Comparison of ENCODE assay signal across 20 cellular contexts in genomic region chr20:31843288-31843687, GRCh38. TPM values are rescaled to one million over a fixed set of nuclear protein-coding genes. Genes with fewer than 3 reads are reported as not detected.
DNase-seq lines count a peak whose midpoint lies in the region; ATAC-seq, FAIRE-seq and TF ChIP-seq lines count a peak whose summit lies in the region.
"Had no signal": no experiment of that assay in that cellular context is flagged by ENCODE, and none has a peak within 500 bp of the region (broad histone marks: within the 10 kb centered on the region; RNA-seq: fewer than 3 reads in every experiment).

No MANE protein-coding gene starts in this region.

- TF ChIP-seq POLR2A in K562 (conservative IDR thresholded peaks at IDR 0.05): no peak

- H3K27me3 ChIP-seq in BLaER1 treated with 17β-estradiol and CSF1 and Interleukin-3, amounts not matched to agents 10 nM and 100 nM: peaks cover 0 to 59% (median 0%) of the 10 kb centered on the region in 11 experiments; a peak in 5 of 22 replicates
- peaks cover 3 to 9% of the 10 kb centered on the region in 2 experiments; a peak in 4 of 5 replicates for H3K27me3 ChIP-seq in K562 (ENCODE audit: control insufficient read depth in 2 of 2, insufficient read depth in 2 of 2, low read length in 2 of 2)
- H3K27me3 ChIP-seq in lower lobe of right lung (ENCODE audit: low read depth): no peaks in the 10 kb centered on the region
- H3K27me3 ChIP-seq in smooth muscle cell (ENCODE audit: low read depth): no peaks in the 10 kb centered on the region

- no peaks in the 10 kb centered on the region for H3K9me1 ChIP-seq in K562 (ENCODE audit: control insufficient read depth, insufficient read depth, low read length)

- H4K20me1 ChIP-seq in BLaER1 treated with 17β-estradiol and CSF1 and Interleukin-3, amounts not matched to agents 10 nM and 100 nM: peaks cover 0 to 72% (median 0%) of the 10 kb centered on the region in 11 experiments; a peak in 7 of 22 replicates
- H4K20me1 ChIP-seq in K562 (replicated peaks; ENCODE audit: control insufficient read depth, insufficient read depth, low read length) (peaks cover 7% of the 10 kb centered on the region; the same call in 1 of the 2 replicates), smooth muscle cell (ENCODE audit: low read depth) (no peaks in the 10 kb centered on the region)

- FAIRE-seq in K562 (lab: Jason Lieb, UNC): peak; percentile 26

- no peak overlapping the region for H3K4me3 ChIP-seq in BLaER1 treated with 17β-estradiol and CSF1 and Interleukin-3, amounts not matched to agents 10 nM and 100 nM
- H3K4me3 ChIP-seq in K562 (no peak overlapping the region), lower lobe of right lung (peak overlapping the region; percentile 35), smooth muscle cell (no peak overlapping the region), mucosa of descending colon (no peak overlapping the region)
- H3K4me3 ChIP-seq: HAP-1, PC-9 had no signal

- POLR2A ChIA-PET in K562 (lab: Yijun Ruan, JAX): no interaction called here

- H3K4me1 ChIP-seq in BLaER1 treated with 17β-estradiol and CSF1 and Interleukin-3, amounts not matched to agents 10 nM and 100 nM: peaks cover 28 to 66% (median 64%) of the 10 kb centered on the region in 10 experiments
- H3K4me1 ChIP-seq in K562 (replicated peaks in 1 of 2; ENCODE audit: control insufficient read depth in 2 of 2, insufficient read depth in 2 of 2, low read length in 2 of 2): peaks cover 7 to 41% of the 10 kb centered on the region in 2 experiments
- H3K4me1 ChIP-seq in lower lobe of right lung: peaks cover 11% of the 10 kb centered on the region
- peaks cover 39% of the 10 kb centered on the region for H3K4me1 ChIP-seq in smooth muscle cell (ENCODE audit: low read depth)
- H3K4me1 ChIP-seq in mucosa of descending colon (ENCODE audit: low read depth): no peaks in the 10 kb centered on the region
- H3K4me1 ChIP-seq: HAP-1 had no signal

- DNase-seq in K562 (ENCODE audit: extremely low read depth in 1 of 4, low spot score in 3 of 4) (no peak), lower lobe of right lung (no peak), smooth muscle cell (lab: John Stamatoyannopoulos, UW; ENCODE audit: unreplicated experiment) (no peak), mucosa of descending colon (no peak), DMS114 treated with DMSO at 0.1 percent for 48 hours (lab: John Stamatoyannopoulos, UW; ENCODE audit: unreplicated experiment) (no peak), AG08396 (ENCODE audit: low spot score) (no peak), DMS 273 treated with DMSO at 0.1 percent for 48 hours (lab: John Stamatoyannopoulos, UW) (no peak)
- DNase-seq: activated CD4-positive, alpha-beta T cell treated with anti-CD3 and anti-CD28 coated beads, Interleukin-2, amount 10 ng/mL, durations not matched to agents 7 days and 5 days; COR-L47; effector CD4-positive, alpha-beta T cell; left colon; naive thymus-derived CD4-positive, alpha-beta T cell; NCI-H1105; NCI-H774; PC-9; stimulated activated naive CD4-positive, alpha-beta T cell had no signal

- H3K36me3 ChIP-seq in BLaER1 treated with 17β-estradiol and CSF1 and Interleukin-3, amounts not matched to agents 10 nM and 100 nM: no peaks in the 10 kb centered on the region
- H3K36me3 ChIP-seq in K562 (ENCODE audit: control insufficient read depth, insufficient read depth, low read length): no peaks in the 10 kb centered on the region
- no peaks in the 10 kb centered on the region for H3K36me3 ChIP-seq in lower lobe of right lung
- no peaks in the 10 kb centered on the region for H3K36me3 ChIP-seq in smooth muscle cell (ENCODE audit: low read depth)
- no peaks in the 10 kb centered on the region for H3K36me3 ChIP-seq in mucosa of descending colon (ENCODE audit: low read depth)
- H3K36me3 ChIP-seq: HAP-1 had no signal

- peak overlapping the region in 2 of 11 experiments; percentile 16 to 36; a peak in 2 of 22 replicates for H3K9ac ChIP-seq in BLaER1 treated with 17β-estradiol and CSF1 and Interleukin-3, amounts not matched to agents 10 nM and 100 nM
- H3K9ac ChIP-seq in K562 (ENCODE audit: insufficient read depth in 1 of 2, low read depth in 2 of 2, low read length in 2 of 2) (no peak overlapping the region; a peak in 1 of 4 replicates), smooth muscle cell (ENCODE audit: low read depth) (no peak overlapping the region)
- H3K9ac ChIP-seq: KMS-11 had no signal

- H2AFZ ChIP-seq in K562 (ENCODE audit: low read depth, low read length): no peak overlapping the region
- H2AFZ ChIP-seq in smooth muscle cell (ENCODE audit: low read depth): no peak overlapping the region
- H2AFZ ChIP-seq: PC-9 had no signal

- in situ Hi-C loops in K562 (cut with MboI): loop anchor here (25.0 kb wide), 1 partner anchor 819 kb away; the partner anchor contains the start of gene C20orf203

- intact Hi-C loops in K562 (cut with micrococcal nuclease) (no loop called here), lower lobe of right lung (cut with DNase I) (no loop called here), mucosa of descending colon (cut with DNase I, micrococcal nuclease) (no loop called here)

- TF ChIP-seq RAD21 in K562 (CRISPR knock-in tag; conservative IDR thresholded peaks at IDR 0.05 in 1 of 2, IDR thresholded peaks at IDR 0.05 in 1 of 2): no peak

- TF ChIP-seq EP300 in K562 (IDR thresholded peaks at IDR 0.05; ENCODE audit: low read length): no peak

- peak overlapping the region in 1 of 11 experiments; percentile 4; a peak in 1 of 22 replicates for H3K27ac ChIP-seq in BLaER1 treated with 17β-estradiol and CSF1 and Interleukin-3, amounts not matched to agents 10 nM and 100 nM
- H3K27ac ChIP-seq in K562 (ENCODE audit: extremely low read depth, low read depth, low read length) (no peak overlapping the region), lower lobe of right lung (peak overlapping the region; percentile 34), smooth muscle cell (ENCODE audit: low read depth) (no peak overlapping the region)
- H3K27ac ChIP-seq: KMS-11, PC-9 had no signal

- CTCF ChIA-PET in K562 (lab: Yijun Ruan, JAX; ENCODE audit: low intra/inter-chr PET ratio): interaction anchor here (0.6 kb wide), 1 partner anchor 325 kb away, joined by 3 read pairs; no protein-coding TSS in a partner anchor

- ATAC-seq in K562 (no peak), lower lobe of right lung (no peak), mucosa of descending colon (no peak)
- ATAC-seq: left colon; naive thymus-derived CD4-positive, alpha-beta T cell had no signal

- 10% methylated on average over 5 of the region's 6 CpGs for WGBS in K562 (ENCODE audit: insufficient coverage, low coverage, missing lambda C conversion rate)
- 78% methylated on average over 6 of the region's 6 CpGs for WGBS in smooth muscle cell (ENCODE audit: low lambda C conversion rate)

- H3K4me2 ChIP-seq in BLaER1 treated with 17β-estradiol and CSF1 and Interleukin-3, amounts not matched to agents 10 nM and 100 nM: peak overlapping the region; percentile 52 to 87 (median 77)
- no peak overlapping the region for H3K4me2 ChIP-seq in K562 (ENCODE audit: insufficient read depth, low read length)
- H3K4me2 ChIP-seq in smooth muscle cell: peak overlapping the region; percentile 61
- H3K4me2 ChIP-seq: KMS-11, PC-9 had no signal

- H3F3A ChIP-seq in smooth muscle cell (ENCODE audit: low read depth): peaks cover 7% of the 10 kb centered on the region

- H3K9me3 ChIP-seq in BLaER1 treated with 17β-estradiol and CSF1 and Interleukin-3, amounts not matched to agents 10 nM and 100 nM (replicated peaks in 1 of 11): no peaks in the 10 kb centered on the region
- H3K9me3 ChIP-seq in K562 (replicated peaks; ENCODE audit: control insufficient read depth, insufficient read depth, low read depth, low read length) (no peaks in the 10 kb centered on the region), lower lobe of right lung (no peaks in the 10 kb centered on the region), smooth muscle cell (replicated peaks; ENCODE audit: low read depth) (no peaks in the 10 kb centered on the region), mucosa of descending colon (no peaks in the 10 kb centered on the region)
- H3K9me3 ChIP-seq: HAP-1 had no signal

- H3K79me2 ChIP-seq in K562 (ENCODE audit: control insufficient read depth, insufficient read depth, low read length) (no peaks in the 10 kb centered on the region), smooth muscle cell (ENCODE audit: low read depth) (no peaks in the 10 kb centered on the region)

- TF ChIP-seq CTCF in K562 (IDR thresholded peaks at IDR 0.05 in 2 of 3, conservative IDR thresholded peaks at IDR 0.05 in 1 of 3; ENCODE audit: insufficient read depth in 2 of 3, low read depth in 1 of 3, low read length in 3 of 3) (no peak), lower lobe of right lung (IDR thresholded peaks at IDR 0.05) (no peak), smooth muscle cell (IDR thresholded peaks at IDR 0.05; ENCODE audit: borderline replicate concordance, insufficient read depth, poor library complexity, severe bottlenecking) (no peak), mucosa of descending colon (IDR thresholded peaks at IDR 0.05) (no peak)

- BruUV-seq in K562 (replicated peaks; lab: Mats Ljungman, UMichigan): no TSS peak

RNA-seq across cellular contexts. Expression of gene FOXS1, which starts 2.1 kb away (rescaled TPM):
- total RNA-seq in K562 (2011; cell fraction: chromatin; rRNA removed; ENCODE audit: low replicate concordance): not detected in 2 replicates
- total RNA-seq in K562 (2011; cell fraction: nucleolus; rRNA removed): not detected in 2 replicates
- not detected in 2 replicates for total RNA-seq in K562 (2011; cell fraction: nucleoplasm; rRNA removed)
- total RNA-seq in K562 (2014; rRNA removed): not detected in 2 replicates
- total RNA-seq in K562 (2014; rRNA removed; fragmentation: Illumina TruSeq; extraction: Trizol): not detected in 2 replicates
- not detected in 2 replicates for total RNA-seq in K562 (2015; rRNA removed; fragmentation: Illumina TruSeq; extraction: Trizol)
- not detected in 2 replicates for total RNA-seq in K562 (2021)
- not detected in 2 replicates for polyA plus RNA-seq in K562 (2011; rRNA removed)
- polyA plus RNA-seq in K562 (2011; cell fraction: cytosol; rRNA removed): not detected in 2 replicates
- not detected in 2 replicates for polyA plus RNA-seq in K562 (2011; cell fraction: nucleus; rRNA removed)
- not detected in 2 replicates for polyA plus RNA-seq in K562 (2012)
- polyA plus RNA-seq in K562 (2014; fragmentation: Illumina TruSeq; extraction: Trizol): not detected in 2 replicates
- not detected for polyA plus RNA-seq in K562 (2014; fragmentation: Nextera tagmentation; extraction: Ambion mirVana)
- not detected in 2 replicates for polyA plus RNA-seq in K562 (2014; rRNA removed)
- polyA minus RNA-seq in K562 (2011; rRNA and poly(A)+ RNA removed): not detected in 2 replicates
- not detected in 2 replicates for polyA minus RNA-seq in K562 (2011; cell fraction: cytosol; rRNA and poly(A)+ RNA removed)
- not detected in 2 replicates for polyA minus RNA-seq in K562 (2011; cell fraction: nucleus; rRNA and poly(A)+ RNA removed)
- 1.1 TPM for total RNA-seq in lower lobe of right lung
- total RNA-seq in smooth muscle cell: 0.09 and 2.6 TPM in 2 replicates
- 2.1 and 3.3 TPM in 2 replicates for polyA plus RNA-seq in smooth muscle cell
- total RNA-seq in mucosa of descending colon: under 1 TPM in 1 of 3 donors, not detected in 2; 0.60 TPM
- total RNA-seq: activated CD4-positive, alpha-beta T cell treated with anti-CD3 and anti-CD28 coated beads, Interleukin-2, amount 10 ng/mL, durations not matched to agents 7 days and 5 days; naive thymus-derived CD4-positive, alpha-beta T cell; PC-9; progenitor cell of endocrine pancreas had no signal
- polyA plus RNA-seq: naive thymus-derived CD4-positive, alpha-beta T cell had no signal

RNA-seq across cellular contexts. Expression of gene MYLK2, which starts 24.1 kb away (rescaled TPM):
- total RNA-seq in K562 (2011; cell fraction: chromatin; rRNA removed; ENCODE audit: low replicate concordance): 0.53 and 0.69 TPM in 2 replicates
- 0.33 and 0.79 TPM in 2 replicates for total RNA-seq in K562 (2011; cell fraction: nucleolus; rRNA removed)
- 0.31 and 0.44 TPM in 2 replicates for total RNA-seq in K562 (2011; cell fraction: nucleoplasm; rRNA removed)
- total RNA-seq in K562 (2014; rRNA removed) (0.33 and 0.45 TPM in 2 replicates), K562 (2014; rRNA removed; fragmentation: Illumina TruSeq; extraction: Trizol) (0.07 and 0.10 TPM in 2 replicates), K562 (2015; rRNA removed; fragmentation: Illumina TruSeq; extraction: Trizol) (0.18 and 0.30 TPM in 2 replicates), K562 (2021) (0.25 and 0.53 TPM in 2 replicates), lower lobe of right lung (not detected), smooth muscle cell (0.09 and 0.54 TPM in 2 replicates), mucosa of descending colon (under 1 TPM in 2 of 3 donors, not detected in 1; 0.09 to 0.31 TPM)
- polyA plus RNA-seq in K562 (2011; rRNA removed) (0.15 and 0.22 TPM in 2 replicates), K562 (2014; fragmentation: Illumina TruSeq; extraction: Trizol) (0.12 and 0.26 TPM in 2 replicates), K562 (2014; fragmentation: Nextera tagmentation; extraction: Ambion mirVana) (not detected), K562 (2014; rRNA removed) (0.28 and 0.41 TPM in 2 replicates), smooth muscle cell (0.22 TPM in 1 of 2 replicates, not detected in the other)
- polyA plus RNA-seq in K562 (2011; cell fraction: cytosol; rRNA removed): 0.13 and 0.18 TPM in 2 replicates
- polyA plus RNA-seq in K562 (2011; cell fraction: nucleus; rRNA removed): 0.79 and 0.84 TPM in 2 replicates
- polyA plus RNA-seq in K562 (2012): 0.25 and 0.43 TPM in 2 replicates
- 0.11 and 0.18 TPM in 2 replicates for polyA minus RNA-seq in K562 (2011; rRNA and poly(A)+ RNA removed)
- not detected in 2 replicates for polyA minus RNA-seq in K562 (2011; cell fraction: cytosol; rRNA and poly(A)+ RNA removed)
- polyA minus RNA-seq in K562 (2011; cell fraction: nucleus; rRNA and poly(A)+ RNA removed): 0.13 and 0.78 TPM in 2 replicates
- polyA plus RNA-seq: naive thymus-derived CD4-positive, alpha-beta T cell had no signal

RNA-seq across cellular contexts. Expression of gene DUSP15, which starts 27.0 kb away (rescaled TPM):
- 0.53 TPM in 1 of 2 replicates, not detected in the other for total RNA-seq in K562 (2011; cell fraction: chromatin; rRNA removed; ENCODE audit: low replicate concordance)
- total RNA-seq in K562 (2011; cell fraction: nucleolus; rRNA removed): 0.33 and 0.39 TPM in 2 replicates
- 0.29 and 0.84 TPM in 2 replicates for total RNA-seq in K562 (2011; cell fraction: nucleoplasm; rRNA removed)
- total RNA-seq in K562 (2014; rRNA removed): not detected in 2 replicates
- total RNA-seq in K562 (2014; rRNA removed; fragmentation: Illumina TruSeq; extraction: Trizol): not detected in 2 replicates
- not detected in 2 replicates for total RNA-seq in K562 (2015; rRNA removed; fragmentation: Illumina TruSeq; extraction: Trizol)
- not detected in 2 replicates for total RNA-seq in K562 (2021)
- polyA plus RNA-seq in K562 (2011; rRNA removed): not detected in 2 replicates
- 0.09 and 0.16 TPM in 2 replicates for polyA plus RNA-seq in K562 (2011; cell fraction: cytosol; rRNA removed)
- polyA plus RNA-seq in K562 (2011; cell fraction: nucleus; rRNA removed): 0.15 and 0.28 TPM in 2 replicates
- 0.22 TPM in 1 of 2 replicates, not detected in the other for polyA plus RNA-seq in K562 (2012)
- not detected in 2 replicates for polyA plus RNA-seq in K562 (2014; fragmentation: Illumina TruSeq; extraction: Trizol)
- not detected for polyA plus RNA-seq in K562 (2014; fragmentation: Nextera tagmentation; extraction: Ambion mirVana)
- 0.34 and 0.66 TPM in 2 replicates for polyA plus RNA-seq in K562 (2014; rRNA removed)
- not detected in 2 replicates for polyA minus RNA-seq in K562 (2011; rRNA and poly(A)+ RNA removed)
- not detected in 2 replicates for polyA minus RNA-seq in K562 (2011; cell fraction: cytosol; rRNA and poly(A)+ RNA removed)
- polyA minus RNA-seq in K562 (2011; cell fraction: nucleus; rRNA and poly(A)+ RNA removed): not detected in 2 replicates
- total RNA-seq in lower lobe of right lung: 0.80 TPM
- total RNA-seq in smooth muscle cell: 10.2 and 13.6 TPM in 2 replicates
- 3.7 and 6.2 TPM in 2 replicates for polyA plus RNA-seq in smooth muscle cell
- 1 to 10 TPM in 1 of 3 donors, under 1 TPM in 1, not detected in 1; 0.58 to 1.7 TPM for total RNA-seq in mucosa of descending colon
- total RNA-seq: activated CD4-positive, alpha-beta T cell treated with anti-CD3 and anti-CD28 coated beads, Interleukin-2, amount 10 ng/mL, durations not matched to agents 7 days and 5 days; naive thymus-derived CD4-positive, alpha-beta T cell; PC-9 had no signal
- polyA plus RNA-seq: naive thymus-derived CD4-positive, alpha-beta T cell had no signal

RNA-seq across cellular contexts. Expression of gene TTLL9, which starts 27.1 kb away (rescaled TPM):
- total RNA-seq in K562 (2011; cell fraction: chromatin; rRNA removed; ENCODE audit: low replicate concordance): not detected in 2 replicates
- not detected in 2 replicates for total RNA-seq in K562 (2011; cell fraction: nucleolus; rRNA removed)
- not detected in 2 replicates for total RNA-seq in K562 (2011; cell fraction: nucleoplasm; rRNA removed)
- total RNA-seq in K562 (2014; rRNA removed) (not detected in 2 replicates), K562 (2014; rRNA removed; fragmentation: Illumina TruSeq; extraction: Trizol) (not detected in 2 replicates), K562 (2015; rRNA removed; fragmentation: Illumina TruSeq; extraction: Trizol) (not detected in 2 replicates), K562 (2021) (not detected in 2 replicates), lower lobe of right lung (5.9 TPM), smooth muscle cell (not detected in 2 replicates), mucosa of descending colon (under 1 TPM in 1 of 3 donors, not detected in 2; 0.25 TPM)
- polyA plus RNA-seq in K562 (2011; rRNA removed) (not detected in 2 replicates), K562 (2014; fragmentation: Illumina TruSeq; extraction: Trizol) (not detected in 2 replicates), K562 (2014; fragmentation: Nextera tagmentation; extraction: Ambion mirVana) (under 1 TPM in 1 of 2 experiments, not detected in 1; 0.06 TPM), K562 (2014; rRNA removed) (0.07 TPM in 1 of 2 replicates, not detected in the other), smooth muscle cell (0.13 and 0.18 TPM in 2 replicates)
- polyA plus RNA-seq in K562 (2011; cell fraction: cytosol; rRNA removed): not detected in 2 replicates
- polyA plus RNA-seq in K562 (2011; cell fraction: nucleus; rRNA removed): not detected in 2 replicates
- polyA plus RNA-seq in K562 (2012): not detected in 2 replicates
- polyA minus RNA-seq in K562 (2011; rRNA and poly(A)+ RNA removed): not detected in 2 replicates
- polyA minus RNA-seq in K562 (2011; cell fraction: cytosol; rRNA and poly(A)+ RNA removed): not detected in 2 replicates
- polyA minus RNA-seq in K562 (2011; cell fraction: nucleus; rRNA and poly(A)+ RNA removed): not detected in 2 replicates
- total RNA-seq: activated CD4-positive, alpha-beta T cell treated with anti-CD3 and anti-CD28 coated beads, Interleukin-2, amount 10 ng/mL, durations not matched to agents 7 days and 5 days; naive thymus-derived CD4-positive, alpha-beta T cell had no signal
- polyA plus RNA-seq: naive thymus-derived CD4-positive, alpha-beta T cell had no signal
